22 cellular contexts compared by ENCODE assay signal in genomic region chr6:163179061-163179460, GRCh38.
DNase-seq lines count a peak whose midpoint lies in the region; ATAC-seq and TF ChIP-seq lines count a peak whose summit lies in the region.
"Had no signal": no experiment of that assay in that cellular context is flagged by ENCODE, and none has a peak within 500 bp of the region (broad histone marks: within the 10 kb centered on the region; RNA-seq: fewer than 3 reads in every experiment).

No MANE protein-coding gene starts in this region.

- no peak overlapping the region for H4K12ac ChIP-seq in trophoblast cell (ENCODE audit: low read depth, low read length)

- peaks cover 2% of the 10 kb centered on the region for H3K79me1 ChIP-seq in trophoblast cell (ENCODE audit: low read length)

- peak in 6 of 61 donors; percentile 14 to 46 (median 28) for DNase-seq in caudate nucleus (lab: John Stamatoyannopoulos, UW)
- DNase-seq in fibroblast of the aortic adventitia (ENCODE audit: low read depth): peak; percentile 4
- DNase-seq in trophoblast cell: no peak
- no peak for DNase-seq in lower leg skin (ENCODE audit: low spot score in 2 of 2)
- DNase-seq in cerebellar cortex (ENCODE audit: low spot score): no peak
- no peak for DNase-seq in activated T-cell treated with anti-CD3 and anti-CD28 coated beads, Interleukin-2, amount 50 U/mL, for 72 hours
- DNase-seq: ACHN; BE2C; C1 segment of cervical spinal cord; CD4-positive, CD25-positive, alpha-beta regulatory T cell; CD8-positive, alpha-beta memory T cell; COR-L47; DMS 273 treated with DMSO at 0.1 percent for 48 hours; DMS53; DND-41; EL; HCEC 1CT; IMR-90 had no signal

- H3K36me3 ChIP-seq in trophoblast cell (ENCODE audit: control insufficient read depth in 1 of 2, insufficient read depth in 2 of 2, low read length in 2 of 2): no peaks in the 10 kb centered on the region
- H3K36me3 ChIP-seq: BE2C had no signal

- no peaks in the 10 kb centered on the region for H3K79me2 ChIP-seq in trophoblast cell (ENCODE audit: control insufficient read depth, insufficient read depth, low read length, poor library complexity)

- H3K27ac ChIP-seq in caudate nucleus (ENCODE audit: low read depth, low read length) (peak overlapping the region; percentile 77), trophoblast cell (ENCODE audit: low read depth, low read length) (no peak overlapping the region)
- H3K27ac ChIP-seq: HL-60 had no signal

- H3K4me3 Mint-ChIP-seq in activated T-cell treated with anti-CD3 and anti-CD28 coated beads, Interleukin-2, amount 50 U/mL, for 72 hours: no peak overlapping the region
- H3K4me3 Mint-ChIP-seq: CD4-positive, CD25-positive, alpha-beta regulatory T cell; CD8-positive, alpha-beta memory T cell; GM23338 had no signal

- H3K4me1 ChIP-seq in trophoblast cell (ENCODE audit: control insufficient read depth in 1 of 2, insufficient read depth in 2 of 2, low read length in 2 of 2): peaks cover 14 to 19% of the 10 kb centered on the region in 2 experiments
- H3K4me1 ChIP-seq: BE2C had no signal

- no peaks in the 10 kb centered on the region for H3K36me3 Mint-ChIP-seq in activated T-cell treated with anti-CD3 and anti-CD28 coated beads, Interleukin-2, amount 50 U/mL, for 72 hours (ENCODE audit: insufficient read depth in 2 of 2)
- H3K36me3 Mint-ChIP-seq: CD4-positive, CD25-positive, alpha-beta regulatory T cell; CD8-positive, alpha-beta memory T cell had no signal

- no peak for TF ChIP-seq CTCF in fibroblast of the aortic adventitia (IDR thresholded peaks at IDR 0.05; ENCODE audit: insufficient read depth, low read length)
- TF ChIP-seq CTCF in lower leg skin (IDR thresholded peaks at IDR 0.05): no peak

- no peak overlapping the region for H4K8ac ChIP-seq in trophoblast cell (ENCODE audit: low read depth, low read length)

- no CpG with 5 or more reads among the region's 9 CpGs for WGBS in trophoblast cell (ENCODE audit: extremely low coverage, insufficient coverage, insufficient read length)
- WGBS in lower leg skin, 2 donors: 87 to 91% methylated on average over 9 of the region's 9 CpGs

- peak overlapping the region; percentile 48 for H4K91ac ChIP-seq in trophoblast cell (ENCODE audit: low read depth, low read length)

- H3K4ac ChIP-seq in trophoblast cell (ENCODE audit: low read depth, low read length): no peak overlapping the region

- TF ChIP-seq POLR2A in lower leg skin (IDR thresholded peaks at IDR 0.05): no peak

- H3K14ac ChIP-seq in trophoblast cell (ENCODE audit: low read length): no peak overlapping the region

- H3K4me3 ChIP-seq in fibroblast of the aortic adventitia (ENCODE audit: low read depth, low read length) (no peak overlapping the region), trophoblast cell (ENCODE audit: low read depth, low read length) (no peak overlapping the region), lower leg skin (ENCODE audit: low read depth, poor library complexity, severe bottlenecking) (no peak overlapping the region)
- H3K4me3 ChIP-seq: GM12878, GM23338 had no signal

- H3K4me2 ChIP-seq in trophoblast cell (ENCODE audit: low read length): no peak overlapping the region
- H3K4me2 ChIP-seq: GM23338 had no signal

- no peak overlapping the region for H2AK5ac ChIP-seq in trophoblast cell (ENCODE audit: low read length)

- no peak overlapping the region for H3K23ac ChIP-seq in trophoblast cell (ENCODE audit: low read length)

- no peak for ATAC-seq in activated T-cell treated with anti-CD3 and anti-CD28 coated beads, Interleukin-2, amount 50 U/mL, for 72 hours (replicated peaks in 1 of 2)
- ATAC-seq in GM18517 (IDR thresholded peaks at IDR 0.05; ENCODE audit: unreplicated experiment): no peak
- ATAC-seq: GM12878, GM23338 had no signal

- no peak overlapping the region for H3K27ac Mint-ChIP-seq in activated T-cell treated with anti-CD3 and anti-CD28 coated beads, Interleukin-2, amount 50 U/mL, for 72 hours
- H3K27ac Mint-ChIP-seq: CD4-positive, CD25-positive, alpha-beta regulatory T cell; CD8-positive, alpha-beta memory T cell; GM23338 had no signal

- peak overlapping the region; percentile 56 for H2BK12ac ChIP-seq in trophoblast cell (ENCODE audit: low read length)

- H2BK5ac ChIP-seq in trophoblast cell (ENCODE audit: low read depth, low read length, poor library complexity): no peak overlapping the region

- H2AFZ ChIP-seq in trophoblast cell (ENCODE audit: insufficient read depth, low read length, poor library complexity): peak overlapping the region; percentile 27
- H2AFZ ChIP-seq: GM23338 had no signal

- H3K18ac ChIP-seq in trophoblast cell (ENCODE audit: low read length): no peak overlapping the region

- intact Hi-C loops in lower leg skin (cut with DNase I; ENCODE audit: low total_unique reads): no loop called here

- H3K4me1 Mint-ChIP-seq in activated T-cell treated with anti-CD3 and anti-CD28 coated beads, Interleukin-2, amount 50 U/mL, for 72 hours (ENCODE audit: low read depth): no peaks in the 10 kb centered on the region
- H3K4me1 Mint-ChIP-seq: CD4-positive, CD25-positive, alpha-beta regulatory T cell; CD8-positive, alpha-beta memory T cell had no signal

- no peak overlapping the region for H3K9ac ChIP-seq in trophoblast cell (ENCODE audit: low read length)

- H3K27me3 ChIP-seq in trophoblast cell (ENCODE audit: insufficient read depth, low read length): no peaks in the 10 kb centered on the region
- H3K27me3 ChIP-seq: BE2C had no signal

- no peaks in the 10 kb centered on the region for H3K9me3 ChIP-seq in trophoblast cell (ENCODE audit: insufficient read depth, low read depth, low read length)
- H3K9me3 ChIP-seq: BE2C had no signal

- H3K9me3 Mint-ChIP-seq in activated T-cell treated with anti-CD3 and anti-CD28 coated beads, Interleukin-2, amount 50 U/mL, for 72 hours: no peaks in the 10 kb centered on the region
- H3K9me3 Mint-ChIP-seq: CD8-positive, alpha-beta memory T cell; GM23338 had no signal

- peaks cover 24% of the 10 kb centered on the region for H3K27me3 Mint-ChIP-seq in activated T-cell treated with anti-CD3 and anti-CD28 coated beads, Interleukin-2, amount 50 U/mL, for 72 hours (ENCODE audit: low read depth)

- no peak overlapping the region for H2BK120ac ChIP-seq in trophoblast cell (ENCODE audit: insufficient read depth, low read length, poor library complexity)
